ENCODE assay signal across 8 cellular contexts in genomic region chr3:41117398-41117870, GRCh38.
DNase-seq lines count a peak whose midpoint lies in the region; ATAC-seq lines count a peak whose summit lies in the region.

No MANE protein-coding gene starts in this region.

- peak overlapping the region; percentile 68 for H3K27ac ChIP-seq in naive thymus-derived CD4-positive, alpha-beta T cell (ENCODE audit: low read depth, low read length)

- peaks cover 12 to 27% of the 10 kb centered on the region in 2 donors for H3K4me1 ChIP-seq in naive thymus-derived CD4-positive, alpha-beta T cell (ENCODE audit: control insufficient read depth in 2 of 2, insufficient read depth in 2 of 2, low read length in 2 of 2)

- no peaks in the 10 kb centered on the region for H3K36me3 Mint-ChIP-seq in effector memory CD8-positive, alpha-beta T cell (ENCODE audit: insufficient read depth)
- H3K36me3 Mint-ChIP-seq in naive thymus-derived CD4-positive, alpha-beta T cell: peaks cover 0 to 4% (median 0%) of the 10 kb centered on the region in 5 donors
- no peaks in the 10 kb centered on the region for H3K36me3 Mint-ChIP-seq in stimulated activated memory B cell treated with anti-CD40 and anti-IgM and Interleukin-4, amounts not matched to agents 10 μg/mL and 1 μg/mL and 100 μg/mL, for 72 hours

- no peaks in the 10 kb centered on the region for H3K36me3 ChIP-seq in naive thymus-derived CD4-positive, alpha-beta T cell (ENCODE audit: control insufficient read depth in 2 of 3, insufficient read depth in 3 of 3, low read length in 3 of 3)

- intact Hi-C loops in naive thymus-derived CD4-positive, alpha-beta T cell (cut with micrococcal nuclease): loop anchor here (1.0 to 10.0 kb wide), 5 partner anchors 82 to 1713 kb away; partner anchors contain the start of genes CTNNB1 (in 2 of the 2), EIF1B (in 1 of the 2), RPL14 (in 1 of the 2) and RPSA (in 1 of the 2)

- DNase-seq in NCI-H460 (ENCODE audit: extremely low read depth, low read depth): peak; percentile 80
- peak; percentile 87 for DNase-seq in activated CD8-positive, alpha-beta memory T cell treated with anti-CD3 and anti-CD28 coated beads for 24 hours
- DNase-seq in effector memory CD8-positive, alpha-beta T cell: peak; percentile 77 to 84 (median 79)
- DNase-seq in naive thymus-derived CD4-positive, alpha-beta T cell: peak; percentile 67 to 93 (median 90)
- DNase-seq in COR-L47 (lab: John Stamatoyannopoulos, UW): no peak

- peak overlapping the region; percentile 70 to 71 for H3K4me3 Mint-ChIP-seq in effector memory CD8-positive, alpha-beta T cell
- peak overlapping the region; percentile 43 to 90 (median 78) for H3K4me3 Mint-ChIP-seq in naive thymus-derived CD4-positive, alpha-beta T cell
- H3K4me3 Mint-ChIP-seq in stimulated activated memory B cell treated with anti-CD40 and anti-IgM and Interleukin-4, amounts not matched to agents 10 μg/mL and 1 μg/mL and 100 μg/mL, for 72 hours: peak overlapping the region; percentile 56

- H3K9me3 ChIP-seq in naive thymus-derived CD4-positive, alpha-beta T cell (ENCODE audit: control insufficient read depth in 2 of 3, low read length in 3 of 3): no peaks in the 10 kb centered on the region

- H3K4me3 ChIP-seq in naive thymus-derived CD4-positive, alpha-beta T cell (ENCODE audit: low read length): peak overlapping the region; percentile 25

- H3K27me3 ChIP-seq in naive thymus-derived CD4-positive, alpha-beta T cell (ENCODE audit: control insufficient read depth in 2 of 2, insufficient read depth in 2 of 2, low read length in 2 of 2): no peaks in the 10 kb centered on the region

- ATAC-seq in GM18519 (IDR thresholded peaks at IDR 0.05; ENCODE audit: low FRiP score, unreplicated experiment): peak; percentile 88
- ATAC-seq in HG02970 (IDR thresholded peaks at IDR 0.05; ENCODE audit: low FRiP score, unreplicated experiment): peak; percentile 57
- ATAC-seq in effector memory CD8-positive, alpha-beta T cell (replicated peaks): peak; percentile 91
- ATAC-seq in naive thymus-derived CD4-positive, alpha-beta T cell: peak; percentile 92
- peak; percentile 90 for ATAC-seq in stimulated activated memory B cell treated with anti-CD40 and anti-IgM and Interleukin-4, amounts not matched to agents 10 μg/mL and 1 μg/mL and 100 μg/mL, for 72 hours

- H3K27me3 Mint-ChIP-seq in effector memory CD8-positive, alpha-beta T cell: peaks cover 0 to 5% of the 10 kb centered on the region in 2 donors
- H3K27me3 Mint-ChIP-seq in naive thymus-derived CD4-positive, alpha-beta T cell: no peaks in the 10 kb centered on the region
- peaks cover 37% of the 10 kb centered on the region for H3K27me3 Mint-ChIP-seq in stimulated activated memory B cell treated with anti-CD40 and anti-IgM and Interleukin-4, amounts not matched to agents 10 μg/mL and 1 μg/mL and 100 μg/mL, for 72 hours

- POLR2A ChIA-PET in naive thymus-derived CD4-positive, alpha-beta T cell (lab: Charles Lee): interaction anchor here (0.6 to 3.9 kb wide), 4 partner anchors 17 to 1983 kb away, joined by 3 to 42 read pairs (median 5); partner anchors contain the start of gene CTNNB1

- H3K27ac Mint-ChIP-seq in effector memory CD8-positive, alpha-beta T cell: peak overlapping the region; percentile 92 to 94
- H3K27ac Mint-ChIP-seq in naive thymus-derived CD4-positive, alpha-beta T cell: peak overlapping the region; percentile 67 to 98 (median 93)
- H3K27ac Mint-ChIP-seq in stimulated activated memory B cell treated with anti-CD40 and anti-IgM and Interleukin-4, amounts not matched to agents 10 μg/mL and 1 μg/mL and 100 μg/mL, for 72 hours: peak overlapping the region; percentile 75

- no peaks in the 10 kb centered on the region for H3K9me3 Mint-ChIP-seq in effector memory CD8-positive, alpha-beta T cell
- peaks cover 0 to 4% (median 0%) of the 10 kb centered on the region in 11 donors for H3K9me3 Mint-ChIP-seq in naive thymus-derived CD4-positive, alpha-beta T cell
- no peaks in the 10 kb centered on the region for H3K9me3 Mint-ChIP-seq in stimulated activated memory B cell treated with anti-CD40 and anti-IgM and Interleukin-4, amounts not matched to agents 10 μg/mL and 1 μg/mL and 100 μg/mL, for 72 hours

- CTCF ChIA-PET in naive thymus-derived CD4-positive, alpha-beta T cell (lab: Charles Lee): no interaction called here

- H3K4me1 Mint-ChIP-seq in effector memory CD8-positive, alpha-beta T cell (ENCODE audit: low read depth in 2 of 2): peaks cover 17 to 22% of the 10 kb centered on the region in 2 donors
- peaks cover 18 to 67% (median 46%) of the 10 kb centered on the region in 7 donors for H3K4me1 Mint-ChIP-seq in naive thymus-derived CD4-positive, alpha-beta T cell
- peaks cover 14% of the 10 kb centered on the region for H3K4me1 Mint-ChIP-seq in stimulated activated memory B cell treated with anti-CD40 and anti-IgM and Interleukin-4, amounts not matched to agents 10 μg/mL and 1 μg/mL and 100 μg/mL, for 72 hours
